In genomic region chr19:17075035-17075859, GRCh38 we compare ENCODE assay signal across 8 cellular contexts. TPM values are rescaled to one million over a fixed set of nuclear protein-coding genes. Genes with fewer than 3 reads are reported as not detected.
A peak's percentile ranks its signal among the peaks of the same experiment; 100 is the strongest.
DNase-seq lines count a peak whose midpoint lies in the region; ATAC-seq and TF ChIP-seq lines count a peak whose summit lies in the region.

A gene with protein sequence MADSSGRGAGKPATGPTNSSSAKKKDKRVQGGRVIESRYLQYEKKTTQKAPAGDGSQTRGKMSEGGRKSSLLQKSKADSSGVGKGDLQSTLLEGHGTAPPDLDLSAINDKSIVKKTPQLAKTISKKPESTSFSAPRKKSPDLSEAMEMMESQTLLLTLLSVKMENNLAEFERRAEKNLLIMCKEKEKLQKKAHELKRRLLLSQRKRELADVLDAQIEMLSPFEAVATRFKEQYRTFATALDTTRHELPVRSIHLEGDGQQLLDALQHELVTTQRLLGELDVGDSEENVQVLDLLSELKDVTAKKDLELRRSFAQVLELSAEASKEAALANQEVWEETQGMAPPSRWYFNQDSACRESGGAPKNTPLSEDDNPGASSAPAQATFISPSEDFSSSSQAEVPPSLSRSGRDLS (minus strand): TSS chr19:17075452. CDS start chr19:17075422, 30 bp downstream.
TSS of gene MYO9B (plus strand) at chr19:17075777. CDS start at chr19:17101718, 25,941 bp downstream.

- H3K27ac ChIP-seq in PC-9 (peak within 1 kb of the TSS; percentile 47), epithelial cell of prostate (peak within 1 kb of the TSS; percentile 54)

- intact Hi-C loops in PC-9 (cut with micrococcal nuclease; ENCODE audit: unreplicated experiment) = loop anchor here (5.0 kb wide), 2 partner anchors 152 to 392 kb away; partner anchors contain the start of gene OCEL1
- intact Hi-C loops in mucosa of descending colon (cut with DNase I, micrococcal nuclease) = no loop called here

- H3K4me1 ChIP-seq in PC-9 (replicated peaks; ENCODE audit: insufficient read depth) (peaks cover 46% of the 10 kb centered on the region), mucosa of descending colon (ENCODE audit: low read depth) (peaks cover 15% of the 10 kb centered on the region)

- no peaks in the 10 kb centered on the region for H3K27me3 ChIP-seq in PC-9 (ENCODE audit: insufficient read depth, low read depth)

- H3K79me2 ChIP-seq in PC-9 (ENCODE audit: low read depth) = peaks cover 74% of the 10 kb centered on the region

- peaks cover 9% of the 10 kb centered on the region; the same call in 1 of the 2 replicates for H3K36me3 ChIP-seq in PC-9 (ENCODE audit: low read depth)
- no peaks in the 10 kb centered on the region for H3K36me3 ChIP-seq in mucosa of descending colon (ENCODE audit: low read depth)

- H3K9me2 ChIP-seq in PC-9 (ENCODE audit: insufficient read depth) = no peaks in the 10 kb centered on the region

- BruUV-seq in PC-9 (replicated peaks; lab: Mats Ljungman, UMichigan) = no TSS peak

- H3K4me3 ChIP-seq in PC-9 (peak within 1 kb of the TSS; percentile 86), mucosa of descending colon (peak within 1 kb of the TSS; percentile 48)

- H2AFZ ChIP-seq in PC-9 = peak within 1 kb of the TSS; percentile 86

- H4K20me1 ChIP-seq in PC-9 (ENCODE audit: insufficient read depth) = peaks cover 21% of the 10 kb centered on the region

- H3F3A ChIP-seq in PC-9 (ENCODE audit: insufficient read depth, low read depth) = peaks cover 31% of the 10 kb centered on the region

- in situ Hi-C loops in KBM-7 (cut with MboI; ENCODE audit: low pct_unique_long_range_greater_than_20kb, low sequenced_read_pairs) = no loop called here

- H3K9me3 ChIP-seq in PC-9 (ENCODE audit: insufficient read depth, low read depth) = no peaks in the 10 kb centered on the region
- H3K9me3 ChIP-seq in mucosa of descending colon = no peaks in the 10 kb centered on the region

- peak within 1 kb of the TSS; percentile 95 for H3K4me2 ChIP-seq in PC-9

- POLR2A ChIA-PET in PC-9 (lab: Charles Lee; ENCODE audit: unreplicated experiment) = no interaction called here

- ATAC-seq in GM21717 (IDR thresholded peaks at IDR 0.05; ENCODE audit: unreplicated experiment) (peak; percentile 58), mucosa of descending colon (peak; percentile 95)

- peak; percentile 82 for DNase-seq in DMS153 treated with DMSO at 0.1 percent for 48 hours (lab: John Stamatoyannopoulos, UW; ENCODE audit: unreplicated experiment)
- DNase-seq in KBM-7 = peak; percentile 99
- peak; percentile 97 to 99 for DNase-seq in PC-9
- peak; percentile 99 for DNase-seq in activated T-cell treated with anti-CD3 and anti-CD28 coated beads for 48 hours (ENCODE audit: low read depth)
- DNase-seq in epithelial cell of prostate (ENCODE audit: low read depth, low spot score) = peak; percentile 98
- DNase-seq in mucosa of descending colon = peak; percentile 99 to 100 (median 100)
- DNase-seq in stimulated activated CD8-positive, alpha-beta memory T cell treated with anti-CD3 and anti-CD28 coated beads, Interleukin-4, amount 100 ng/mL, for 1 hour (ENCODE audit: low read depth in 2 of 2, low spot score in 1 of 2) = peak; percentile 97 to 98

- no peak for TF ChIP-seq CTCF in PC-9 (conservative IDR thresholded peaks at IDR 0.05)
- TF ChIP-seq CTCF in mucosa of descending colon (IDR thresholded peaks at IDR 0.05) = no peak

- CTCF ChIA-PET in PC-9 (lab: Charles Lee) = interaction anchor here (0.6 kb wide), 1 partner anchor 269 kb away, joined by 6 read pairs; no protein-coding TSS in a partner anchor

RNA-seq across cellular contexts. Expression of the first gene that starts in this region (rescaled TPM):
- 26.5 and 30.8 TPM in 2 replicates for total RNA-seq in PC-9 (2021)
- 10 to 100 TPM; 12.2 to 16.6 (median 13.6) TPM for total RNA-seq in mucosa of descending colon

RNA-seq across cellular contexts. Expression of gene MYO9B, which starts in this region (rescaled TPM):
- total RNA-seq in PC-9 (2021) = 81.2 and 103 TPM in 2 replicates
- 10 to 100 TPM; 73.7 to 91.8 (median 90.8) TPM for total RNA-seq in mucosa of descending colon

Comparison
In these comparisons a context has a peak if more than half of its experiments do, and no peak if none do; other contexts are left out.
1. Peak in every context shown above with its lines: DNase-seq, ATAC-seq, H3K4me3 ChIP-seq and H3K27ac ChIP-seq.